Comparison of ENCODE assay signal across 32 cellular contexts in the genomic region with DNA sequence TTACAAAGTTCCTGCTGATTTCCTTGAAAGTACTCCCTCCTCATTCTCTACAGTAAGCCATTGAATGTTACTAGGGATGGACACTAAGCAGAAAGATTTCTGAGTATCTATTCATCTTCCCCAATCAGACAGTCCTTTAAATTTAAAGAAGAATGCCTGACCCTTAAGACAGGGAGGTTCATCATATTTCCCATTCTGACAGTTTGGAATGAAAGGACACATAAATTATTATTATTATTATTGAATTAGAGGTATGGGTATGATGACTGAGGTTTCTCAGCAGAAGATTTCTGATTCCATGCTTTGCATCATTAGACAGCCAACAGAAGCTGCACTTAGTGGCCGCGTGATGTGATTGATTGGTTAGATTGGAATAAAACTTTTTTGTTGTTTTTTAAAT. TPM values are rescaled to one million over a fixed set of nuclear protein-coding genes. Genes with fewer than 3 reads are reported as not detected.
"Had no signal": no experiment of that assay in that cellular context is flagged by ENCODE, and none has a peak within 500 bp of the region (broad histone marks: within the 10 kb centered on the region; RNA-seq: fewer than 3 reads in every experiment).

No MANE protein-coding gene starts in this region.

- H3K27ac ChIP-seq: brain microvascular endothelial cell, PC-9, RWPE1, WERI-Rb-1 had no signal

- H3K27me3 Mint-ChIP-seq: activated CD4-positive, alpha-beta memory T cell treated with anti-CD3 and anti-CD28 coated beads, Interleukin-2, amount 10 ng/mL, durations not matched to agents 7 days and 5 days; activated CD8-positive, alpha-beta memory T cell treated with anti-CD3 and anti-CD28 coated beads, Interleukin-2, amount 10 ng/mL, durations not matched to agents 7 days and 5 days; activated naive CD8-positive, alpha-beta T cell treated with anti-CD3 and anti-CD28 coated beads for 36 hours had no signal

- H3K36me3 Mint-ChIP-seq: activated CD8-positive, alpha-beta memory T cell treated with anti-CD3 and anti-CD28 coated beads, Interleukin-2, amount 10 ng/mL, durations not matched to agents 7 days and 5 days; activated naive CD8-positive, alpha-beta T cell treated with anti-CD3 and anti-CD28 coated beads for 36 hours had no signal

- H2AFZ ChIP-seq: PC-9 had no signal

- H3K9me3 Mint-ChIP-seq: activated CD4-positive, alpha-beta memory T cell treated with anti-CD3 and anti-CD28 coated beads, Interleukin-2, amount 10 ng/mL, durations not matched to agents 7 days and 5 days; activated naive CD8-positive, alpha-beta T cell treated with anti-CD3 and anti-CD28 coated beads for 36 hours had no signal

- H3K27me3 ChIP-seq: brain microvascular endothelial cell had no signal

- DNase-seq: activated CD4-positive, alpha-beta memory T cell treated with anti-CD3 and anti-CD28 coated beads, Interleukin-2, amount 10 ng/mL, durations not matched to agents 7 days and 5 days; activated CD4-positive, alpha-beta T cell treated with anti-CD3 and anti-CD28 coated beads for 1 hour; activated CD4-positive, alpha-beta T cell treated with anti-CD3 and anti-CD28 coated beads for 48 hours; activated CD4-positive, CD25-positive, alpha-beta regulatory T cell; activated CD8-positive, alpha-beta memory T cell treated with anti-CD3 and anti-CD28 coated beads for 24 hours; activated CD8-positive, alpha-beta memory T cell treated with anti-CD3 and anti-CD28 coated beads, Interleukin-2, amount 10 ng/mL, durations not matched to agents 7 days and 5 days; activated CD8-positive, alpha-beta memory T cell treated with anti-CD3 and anti-CD28 coated beads, Interleukin-2, amount 50 U/mL, for 48 hours; activated effector memory CD4-positive, alpha-beta T cell treated with Interleukin-2 at 50 U/mL for 16 hours; activated naive CD4-positive, alpha-beta T cell; activated naive CD4-positive, alpha-beta T cell treated with anti-CD3 and anti-CD28 coated beads, Interleukin-2, amount 50 U/mL, for 16 hours; activated naive CD8-positive, alpha-beta T cell treated with anti-CD3 and anti-CD28 coated beads for 36 hours; activated T-cell treated with anti-CD3 and anti-CD28 coated beads, Interleukin-2, amount 50 U/mL, for 48 hours; amniotic stem cell; aorta; brain microvascular endothelial cell; NCI-H1092 treated with DMSO at 0.1 percent for 48 hours; NCI-H1417; NCI-H187 treated with DMSO at 0.1 percent for 48 hours; NCI-H2081; NCI-H226; NCI-H524 treated with DMSO at 0.1 percent for 48 hours; NCI-H748 treated with DMSO at 0.1 percent for 48 hours; NK-92 treated with Interleukin-12 subunit alpha and Interleukin-12 subunit beta, amount 100 ng/mL, for 24 hours; PC-9; SIG-M5; T1000; WERI-Rb-1 had no signal

- H3K27ac Mint-ChIP-seq: activated CD4-positive, alpha-beta memory T cell treated with anti-CD3 and anti-CD28 coated beads, Interleukin-2, amount 10 ng/mL, durations not matched to agents 7 days and 5 days; activated CD8-positive, alpha-beta memory T cell treated with anti-CD3 and anti-CD28 coated beads, Interleukin-2, amount 10 ng/mL, durations not matched to agents 7 days and 5 days; activated naive CD8-positive, alpha-beta T cell treated with anti-CD3 and anti-CD28 coated beads for 36 hours had no signal

- H3K36me3 ChIP-seq: brain microvascular endothelial cell, WERI-Rb-1 had no signal

- H3K4me2 ChIP-seq: PC-9 had no signal

- ATAC-seq: activated CD8-positive, alpha-beta memory T cell treated with anti-CD3 and anti-CD28 coated beads, Interleukin-2, amount 10 ng/mL, durations not matched to agents 7 days and 5 days; K562; Right ventricle myocardium inferior had no signal

- H3K4me3 Mint-ChIP-seq: activated CD4-positive, alpha-beta memory T cell treated with anti-CD3 and anti-CD28 coated beads, Interleukin-2, amount 10 ng/mL, durations not matched to agents 7 days and 5 days; activated CD8-positive, alpha-beta memory T cell treated with anti-CD3 and anti-CD28 coated beads, Interleukin-2, amount 10 ng/mL, durations not matched to agents 7 days and 5 days; activated naive CD8-positive, alpha-beta T cell treated with anti-CD3 and anti-CD28 coated beads for 36 hours had no signal

- H3K4me3 ChIP-seq: K562, PC-9 had no signal

- H3K4me1 Mint-ChIP-seq: activated CD4-positive, alpha-beta memory T cell treated with anti-CD3 and anti-CD28 coated beads, Interleukin-2, amount 10 ng/mL, durations not matched to agents 7 days and 5 days; activated CD8-positive, alpha-beta memory T cell treated with anti-CD3 and anti-CD28 coated beads, Interleukin-2, amount 10 ng/mL, durations not matched to agents 7 days and 5 days; activated naive CD8-positive, alpha-beta T cell treated with anti-CD3 and anti-CD28 coated beads for 36 hours had no signal

RNA-seq across cellular contexts. Expression of gene FAT4, which starts 36.0 kb away (rescaled TPM):
- total RNA-seq: activated CD4-positive, alpha-beta memory T cell treated with anti-CD3 and anti-CD28 coated beads, Interleukin-2, amount 10 ng/mL, durations not matched to agents 7 days and 5 days; activated CD8-positive, alpha-beta memory T cell treated with anti-CD3 and anti-CD28 coated beads, Interleukin-2, amount 10 ng/mL, durations not matched to agents 7 days and 5 days; activated naive CD8-positive, alpha-beta T cell treated with anti-CD3 and anti-CD28 coated beads for 36 hours; K562; T-helper 1 cell treated with Interleukin-12 subunit alpha and Interleukin-12 subunit beta and Interleukin-4 antibody, amounts not matched to agents 30 ng/mL and 1 ng/mL, for 36 hours; T-helper 2 cell treated with Interferon-gamma antibody and Interleukin-4, amounts not matched to agents 100 ng/mL and 5 ng/mL, for 36 hours had no signal
